14 cellular contexts compared by ENCODE assay signal in the genomic region with DNA sequence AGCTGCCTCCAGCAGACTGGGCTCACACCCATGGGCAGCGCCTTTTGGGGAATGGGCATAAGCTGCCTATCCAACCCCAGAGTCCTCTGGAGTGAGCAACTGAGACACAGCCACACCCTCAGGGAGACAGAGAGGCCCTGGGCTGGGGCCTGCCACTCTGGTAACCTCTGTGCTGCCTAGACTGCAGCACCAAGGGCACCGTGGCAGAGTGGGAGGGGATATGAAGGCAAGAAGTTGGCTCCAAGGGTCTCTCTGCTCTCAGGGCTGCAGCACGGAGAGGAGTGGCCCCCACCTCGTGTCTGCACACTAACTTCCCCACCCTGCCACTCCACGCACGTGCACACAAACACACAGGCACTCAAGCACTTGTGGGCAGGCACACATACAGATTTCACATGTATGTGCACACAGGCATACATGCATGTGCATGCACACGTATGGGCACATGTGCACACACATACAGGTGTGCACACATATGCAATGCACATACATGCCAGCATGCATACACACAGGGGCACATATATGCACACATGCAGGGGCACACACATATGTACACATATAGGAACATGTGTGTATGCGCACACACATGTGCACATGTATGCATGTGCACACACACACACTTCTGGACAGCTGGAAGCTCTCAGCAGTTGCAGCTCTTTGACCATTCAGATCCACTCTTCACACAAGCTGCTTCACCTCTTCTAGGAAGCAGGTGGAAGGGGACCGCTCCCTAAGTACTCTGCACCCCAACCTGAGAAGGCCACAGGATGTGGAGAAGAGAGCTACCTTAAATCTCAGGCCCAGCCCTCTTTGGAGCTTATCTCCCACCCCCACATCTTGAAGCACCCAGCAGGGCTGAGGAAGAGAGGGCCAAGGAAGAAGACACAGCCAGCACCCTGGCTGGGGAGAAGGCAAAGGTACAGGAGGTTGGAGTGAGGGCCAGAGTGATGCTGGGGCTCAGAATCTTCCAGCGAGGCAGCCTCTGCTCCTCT. TPM values are rescaled to one million over a fixed set of nuclear protein-coding genes. Genes with fewer than 3 reads are reported as not detected.
DNase-seq lines count a peak whose midpoint lies in the region; ATAC-seq lines count a peak whose summit lies in the region.
"Had no signal": no experiment of that assay in that cellular context is flagged by ENCODE, and none has a peak within 500 bp of the region (broad histone marks: within the 10 kb centered on the region; RNA-seq: fewer than 3 reads in every experiment).

No MANE protein-coding gene starts in this region.

- peak overlapping the region; percentile 94 for H3K4me3 Mint-ChIP-seq in activated T-helper 1 cell treated with anti-CD3 and anti-CD28 coated beads, Interleukin-12 subunit alpha, Interleukin-12 subunit beta, Interleukin-2, Interleukin-4 antibody, amounts not matched to agents 30 ng/mL and 10 ng/mL and 1 ng/mL, durations not matched to agents 14 hours and 24 hours and 36 hours
- H3K4me3 Mint-ChIP-seq: dendritic cell treated with granulocyte-macrophage colony-stimulating factor and Interleukin-4, amounts not matched to agents 40 ng/mL and 50 ng/mL, for 4 days had no signal

- H3K27me3 ChIP-seq in HUES48 (ENCODE audit: control insufficient read depth, insufficient read depth, low read length): peaks cover 21% of the 10 kb centered on the region

- ATAC-seq in left ventricle myocardium superior (peak; percentile 9), HG03571 (IDR thresholded peaks at IDR 0.05; ENCODE audit: unreplicated experiment) (no peak), GM18858 (IDR thresholded peaks at IDR 0.05; ENCODE audit: unreplicated experiment) (no peak)
- ATAC-seq: activated CD4-positive, CD25-positive, alpha-beta regulatory T cell treated with anti-CD3 and anti-CD28 coated beads, Interleukin-2, amount 50 U/mL, for 24 hours; left lung had no signal

- H3K36me3 ChIP-seq in HUES48 (ENCODE audit: control insufficient read depth, insufficient read depth, low read length): no peaks in the 10 kb centered on the region
- H3K36me3 ChIP-seq: left lung, SJSA1 had no signal

- peak overlapping the region; percentile 55 for H3K27ac Mint-ChIP-seq in activated T-helper 1 cell treated with anti-CD3 and anti-CD28 coated beads, Interleukin-12 subunit alpha, Interleukin-12 subunit beta, Interleukin-2, Interleukin-4 antibody, amounts not matched to agents 30 ng/mL and 10 ng/mL and 1 ng/mL, durations not matched to agents 14 hours and 24 hours and 36 hours
- H3K27ac Mint-ChIP-seq: dendritic cell treated with granulocyte-macrophage colony-stimulating factor and Interleukin-4, amounts not matched to agents 40 ng/mL and 50 ng/mL, for 4 days had no signal

- H3K4me3 ChIP-seq in HUES48 (ENCODE audit: low read depth, low read length): no peak overlapping the region
- H3K4me3 ChIP-seq: left lung, SJSA1 had no signal

- H3K36me3 Mint-ChIP-seq in activated T-helper 1 cell treated with anti-CD3 and anti-CD28 coated beads, Interleukin-12 subunit alpha, Interleukin-12 subunit beta, Interleukin-2, Interleukin-4 antibody, amounts not matched to agents 30 ng/mL and 10 ng/mL and 1 ng/mL, durations not matched to agents 14 hours and 24 hours and 36 hours (ENCODE audit: low read depth): peaks cover 13% of the 10 kb centered on the region

- no peaks in the 10 kb centered on the region for H3K9me3 Mint-ChIP-seq in activated T-helper 1 cell treated with anti-CD3 and anti-CD28 coated beads, Interleukin-12 subunit alpha, Interleukin-12 subunit beta, Interleukin-2, Interleukin-4 antibody, amounts not matched to agents 30 ng/mL and 10 ng/mL and 1 ng/mL, durations not matched to agents 14 hours and 24 hours and 36 hours
- H3K9me3 Mint-ChIP-seq: dendritic cell treated with granulocyte-macrophage colony-stimulating factor and Interleukin-4, amounts not matched to agents 40 ng/mL and 50 ng/mL, for 4 days had no signal

- H3K27ac ChIP-seq in HUES48 (ENCODE audit: low read depth, low read length): peak overlapping the region; percentile 71
- H3K27ac ChIP-seq: foreskin keratinocyte, left lung, SJSA1 had no signal

- no peak for DNase-seq in activated T-helper 1 cell treated with anti-CD3 and anti-CD28 coated beads, Interleukin-12 subunit alpha, Interleukin-12 subunit beta, Interleukin-2, Interleukin-4 antibody, amounts not matched to agents 30 ng/mL and 10 ng/mL and 1 ng/mL, durations not matched to agents 14 hours and 24 hours and 36 hours (ENCODE audit: low spot score)
- DNase-seq in left ventricle myocardium superior: peak; percentile 57
- peak; percentile 90 for DNase-seq in retina
- DNase-seq in NCI-H187 (lab: John Stamatoyannopoulos, UW): no peak
- no peak for DNase-seq in stimulated activated CD8-positive, alpha-beta memory T cell treated with anti-CD3 and anti-CD28 coated beads, Interleukin-4, amount 100 ng/mL, for 48 hours
- DNase-seq: activated gamma-delta T cell, foreskin keratinocyte had no signal

- H3K4me1 Mint-ChIP-seq in activated T-helper 1 cell treated with anti-CD3 and anti-CD28 coated beads, Interleukin-12 subunit alpha, Interleukin-12 subunit beta, Interleukin-2, Interleukin-4 antibody, amounts not matched to agents 30 ng/mL and 10 ng/mL and 1 ng/mL, durations not matched to agents 14 hours and 24 hours and 36 hours (ENCODE audit: low read depth): peaks cover 70% of the 10 kb centered on the region

- H3K9ac ChIP-seq in HUES48 (ENCODE audit: low read depth, low read length): no peak overlapping the region

- H3K27me3 Mint-ChIP-seq in activated T-helper 1 cell treated with anti-CD3 and anti-CD28 coated beads, Interleukin-12 subunit alpha, Interleukin-12 subunit beta, Interleukin-2, Interleukin-4 antibody, amounts not matched to agents 30 ng/mL and 10 ng/mL and 1 ng/mL, durations not matched to agents 14 hours and 24 hours and 36 hours (ENCODE audit: insufficient read depth): no peaks in the 10 kb centered on the region

- intact Hi-C loops in activated T-helper 1 cell treated with anti-CD3 and anti-CD28 coated beads, Interleukin-12 subunit alpha, Interleukin-12 subunit beta, Interleukin-2, Interleukin-4 antibody, amounts not matched to agents 30 ng/mL and 10 ng/mL and 1 ng/mL, durations not matched to agents 14 hours and 24 hours and 36 hours (cut with micrococcal nuclease): no loop called here
- intact Hi-C loops in left ventricle myocardium superior (cut with micrococcal nuclease): no loop called here

- H3K9me3 ChIP-seq in HUES48 (ENCODE audit: control insufficient read depth, insufficient read depth, low read length): no peaks in the 10 kb centered on the region
- H3K9me3 ChIP-seq: left lung had no signal

- peaks cover 63% of the 10 kb centered on the region for H3K4me1 ChIP-seq in HUES48 (ENCODE audit: control insufficient read depth, insufficient read depth, low read length)
- H3K4me1 ChIP-seq: foreskin keratinocyte, SJSA1 had no signal

RNA-seq across cellular contexts. Expression of a gene that starts 4.3 kb away (rescaled TPM):
- total RNA-seq in activated T-helper 1 cell treated with anti-CD3 and anti-CD28 coated beads, Interleukin-12 subunit alpha, Interleukin-12 subunit beta, Interleukin-2, Interleukin-4 antibody, amounts not matched to agents 30 ng/mL and 10 ng/mL and 1 ng/mL, durations not matched to agents 14 hours and 24 hours and 36 hours: 73.6 and 77.2 TPM in 2 replicates
- 34.5 TPM for total RNA-seq in left ventricle myocardium superior
- total RNA-seq: SJSA1 had no signal

Comparison
In these comparisons a context has a peak if more than half of its experiments do, and no peak if none do; other contexts are left out.
1. DNase-seq: peak in left ventricle myocardium superior (single experiment) and retina (single experiment); none in activated T-helper 1 cell treated with anti-CD3 and anti-CD28 coated beads, Interleukin-12 subunit alpha, Interleukin-12 subunit beta, Interleukin-2, Interleukin-4 antibody, amounts not matched to agents 30 ng/mL and 10 ng/mL and 1 ng/mL, durations not matched to agents 14 hours and 24 hours and 36 hours (single experiment), NCI-H187 (0 of 2) and stimulated activated CD8-positive, alpha-beta memory T cell treated with anti-CD3 and anti-CD28 coated beads, Interleukin-4, amount 100 ng/mL, for 48 hours (single experiment).